ENCODE assay signal across 25 cellular contexts in genomic region chr20:14959506-14960493, GRCh38.
A peak's percentile ranks its signal among the peaks of the same experiment; 100 is the strongest.
DNase-seq lines count a peak whose midpoint lies in the region; ATAC-seq, FAIRE-seq and TF ChIP-seq lines count a peak whose summit lies in the region.
"Had no signal": no experiment of that assay in that cellular context is flagged by ENCODE, and none has a peak within 500 bp of the region (broad histone marks: within the 10 kb centered on the region; RNA-seq: fewer than 3 reads in every experiment).

No MANE protein-coding gene starts in this region.

- H3K9ac ChIP-seq in keratinocyte (ENCODE audit: control insufficient read depth, extremely low read depth, insufficient read depth, low read length): peak overlapping the region; percentile 30

- H4K20me1 ChIP-seq in keratinocyte (ENCODE audit: control insufficient read depth, extremely low read depth, insufficient read depth, low read length): no peaks in the 10 kb centered on the region

- TF ChIP-seq CTCF in A549 (IDR thresholded peaks at IDR 0.05) (no peak; the same call in 1 of the 3 replicates), keratinocyte (optimal IDR thresholded peaks at IDR 0.05 in 1 of 3, IDR thresholded peaks at IDR 0.05 in 1 of 3, conservative IDR thresholded peaks at IDR 0.05 in 1 of 3; ENCODE audit: extremely low read depth in 1 of 3, insufficient read depth in 2 of 3, low read length in 3 of 3) (peak; percentile 4 to 35 (median 12))

- 70% methylated on average over 7 of the region's 7 CpGs for WGBS in A549 (ENCODE audit: missing lambda C conversion rate)

- dilution Hi-C loops in keratinocyte (cut with MboI; ENCODE audit: extremely low pct_ligation_motif_present, low sequenced_read_pairs): no loop called here

- H3K9me3 ChIP-seq in A549: no peaks in the 10 kb centered on the region
- H3K9me3 ChIP-seq in keratinocyte (ENCODE audit: control insufficient read depth, low read depth, low read length): no peaks in the 10 kb centered on the region
- H3K9me3 ChIP-seq: Peyer's patch, upper lobe of right lung had no signal

- FAIRE-seq in A549 (lab: Jason Lieb, UNC) (peak; percentile 61), keratinocyte (lab: Jason Lieb, UNC) (peak; percentile 90)
- FAIRE-seq: GM18507, H54 had no signal

- H3K4me1 ChIP-seq in A549 (peaks cover 53% of the 10 kb centered on the region), keratinocyte (ENCODE audit: control insufficient read depth, extremely low read depth, insufficient read depth, low read length) (peaks cover 33% of the 10 kb centered on the region)
- H3K4me1 ChIP-seq: Peyer's patch, upper lobe of right lung had no signal

- POLR2A ChIA-PET in A549 (lab: Yijun Ruan, JAX): no interaction called here

- no peaks in the 10 kb centered on the region for H3K79me2 ChIP-seq in keratinocyte (ENCODE audit: control insufficient read depth, insufficient read depth, low read length)

- TF ChIP-seq EP300 in A549 (IDR thresholded peaks at IDR 0.05): peak in 1 of 2 experiments; percentile 18; a peak in 1 of 5 replicates

- TF ChIP-seq POLR2A in A549 (IDR thresholded peaks at IDR 0.05; ENCODE audit: low read length): no peak

- H3K36me3 ChIP-seq in keratinocyte (ENCODE audit: control insufficient read depth in 2 of 2, extremely low read depth in 1 of 2, insufficient read depth in 2 of 2, low read length in 2 of 2): no peaks in the 10 kb centered on the region
- H3K36me3 ChIP-seq: Peyer's patch, upper lobe of right lung had no signal

- DNase-seq in A549 (ENCODE audit: low read depth in 1 of 2, low spot score in 1 of 2): peak in 1 of 2 experiments; percentile 85
- DNase-seq in Jurkat, Clone E6-1 (ENCODE audit: low read depth, low spot score): peak; percentile 19
- DNase-seq in amniotic epithelial cell (ENCODE audit: low read depth): peak; percentile 89
- peak; percentile 15 for DNase-seq in keratinocyte (ENCODE audit: low read depth, low spot score)
- no peak for DNase-seq in NCI-H2171 treated with DMSO at 0.1 percent for 48 hours (lab: John Stamatoyannopoulos, UW)
- DNase-seq in activated CD8-positive, alpha-beta memory T cell treated with anti-CD3 and anti-CD28 coated beads for 24 hours: no peak
- DNase-seq in activated naive CD4-positive, alpha-beta T cell treated with anti-CD3 and anti-CD28 coated beads, Interleukin-2, amount 50 U/mL, for 16 hours: no peak
- DNase-seq: ACHN; activated CD4-positive, alpha-beta T cell treated with anti-CD3 and anti-CD28 coated beads, Interleukin-2, amount 50 U/mL, for 1 hour; activated CD8-positive, alpha-beta memory T cell treated with anti-CD3 and anti-CD28 coated beads, Interleukin-2, amount 50 U/mL, for 48 hours; activated naive CD8-positive, alpha-beta T cell treated with anti-CD3 and anti-CD28 coated beads, Interleukin-2, amount 10 ng/mL, durations not matched to agents 7 days and 5 days; effector memory CD4-positive, alpha-beta T cell; KBM-7; NCI-H1930; NCI-H446 treated with DMSO at 0.1 percent for 48 hours; occipital lobe; Peyer's patch; T-helper 2 cell; upper lobe of right lung had no signal

- CTCF ChIA-PET in A549 (lab: Yijun Ruan, JAX): no interaction called here

- TF ChIP-seq RAD21 in A549 (conservative IDR thresholded peaks at IDR 0.05 in 1 of 2, IDR thresholded peaks at IDR 0.05 in 1 of 2): no peak

- no peak overlapping the region for H3K4me2 ChIP-seq in A549
- peak overlapping the region; percentile 12 for H3K4me2 ChIP-seq in keratinocyte (ENCODE audit: control insufficient read depth, extremely low read depth, insufficient read depth, low read depth, low read length)

- no peaks in the 10 kb centered on the region for H3K27me3 ChIP-seq in keratinocyte (ENCODE audit: control insufficient read depth, extremely low read depth, insufficient read depth, low read length)
- H3K27me3 ChIP-seq: Peyer's patch, upper lobe of right lung had no signal

- no peak overlapping the region for H3K4me3 ChIP-seq in A549
- no peak overlapping the region for H3K4me3 ChIP-seq in Jurkat, Clone E6-1 (ENCODE audit: low read length)
- H3K4me3 ChIP-seq in keratinocyte (ENCODE audit: control insufficient read depth in 2 of 3, extremely low read depth in 1 of 3, insufficient read depth in 2 of 3, low read depth in 1 of 3, low read length in 3 of 3): no peak overlapping the region
- H3K4me3 ChIP-seq: Peyer's patch, SK-N-MC, upper lobe of right lung had no signal

- H3K27ac ChIP-seq in A549 (peak overlapping the region; percentile 47 to 60), keratinocyte (ENCODE audit: control insufficient read depth, insufficient read depth, low read length) (peak overlapping the region; percentile 71)
- H3K27ac ChIP-seq: C4-2B, Peyer's patch, SK-N-MC, upper lobe of right lung, VCaP had no signal

- peak overlapping the region; percentile 11 for H2AFZ ChIP-seq in keratinocyte (ENCODE audit: control insufficient read depth, low read length)

- no peaks in the 10 kb centered on the region for H3K9me1 ChIP-seq in keratinocyte (ENCODE audit: control insufficient read depth, extremely low read depth, insufficient read depth, low read length)

- peak; percentile 40 to 61; a peak in 5 of 6 replicates for ATAC-seq in A549
- no peak for ATAC-seq in SK-N-SH treated with all-trans-retinoic acid at 6 μM for 48 hours
- ATAC-seq: upper lobe of right lung had no signal

TF ChIP-seq in A549, 52 proteins besides CTCF, POLR2A, EP300 and RAD21:
- no peak for TF ChIP-seq PBX3 (IDR thresholded peaks at IDR 0.05)
- no peak for TF ChIP-seq CBX8 (IDR thresholded peaks at IDR 0.05)
- TF ChIP-seq MAX (IDR thresholded peaks at IDR 0.05): 0 out of 2 replicates have a peak, but pooled peaks have one; percentile 20
- no peak for TF ChIP-seq SREBF2 (IDR thresholded peaks at IDR 0.05)
- no peak for TF ChIP-seq CBX2 (IDR thresholded peaks at IDR 0.05; ENCODE audit: borderline replicate concordance, low read depth)
- TF ChIP-seq ELK1 (IDR thresholded peaks at IDR 0.05; ENCODE audit: low read depth, low read length): no peak
- no peak for TF ChIP-seq CHD2 (IDR thresholded peaks at IDR 0.05; ENCODE audit: low read length, partially characterized antibody)
- TF ChIP-seq CEBPB (IDR thresholded peaks at IDR 0.05): peak; percentile 72 to 80; a peak in 3 of 4 replicates

TF ChIP-seq in SK-N-SH treated with all-trans-retinoic acid at 6 μM for 48 hours, 23 proteins besides CTCF, POLR2A, EP300 and RAD21:
- TF ChIP-seq SNAI2 (CRISPR knock-in tag; IDR thresholded peaks at IDR 0.05) (no peak), ESRRG (CRISPR knock-in tag; IDR thresholded peaks at IDR 0.05) (no peak)

Comparison
In these comparisons a context has a peak if more than half of its experiments do, and no peak if none do; other contexts are left out.
1. DNase-seq: peak in Jurkat, Clone E6-1 (single experiment), amniotic epithelial cell (single experiment) and keratinocyte (single experiment); none in NCI-H2171 treated with DMSO at 0.1 percent for 48 hours (single experiment), activated CD8-positive, alpha-beta memory T cell treated with anti-CD3 and anti-CD28 coated beads for 24 hours (single experiment) and activated naive CD4-positive, alpha-beta T cell treated with anti-CD3 and anti-CD28 coated beads, Interleukin-2, amount 50 U/mL, for 16 hours (single experiment).